Comparison of ENCODE assay signal across 20 cellular contexts in genomic region chr1:204335533-204335932, GRCh38.
"Had no signal": no experiment of that assay in that cellular context is flagged by ENCODE, and none has a peak within 500 bp of the region (broad histone marks: within the 10 kb centered on the region; RNA-seq: fewer than 3 reads in every experiment).

No MANE protein-coding gene starts in this region.

- DNase-seq: activated CD4-positive, alpha-beta T cell treated with anti-CD3 and anti-CD28 coated beads for 1 hour; activated CD4-positive, alpha-beta T cell treated with anti-CD3 and anti-CD28 coated beads, Interleukin-2, amount 50 U/mL, for 1 hour; activated CD8-positive, alpha-beta T cell treated with anti-CD3 and anti-CD28 coated beads, Interleukin-2, amount 10 ng/mL, durations not matched to agents 7 days and 5 days; activated gamma-delta T cell; activated naive CD4-positive, alpha-beta T cell treated with anti-CD3 and anti-CD28 coated beads, Interleukin-2, amount 50 U/mL, for 16 hours; activated naive CD8-positive, alpha-beta T cell treated with anti-CD3 and anti-CD28 coated beads, Interleukin-2, amount 50 U/mL, for 24 hours; anterior cingulate cortex; body of pancreas; caudate nucleus; effector memory CD8-positive, alpha-beta T cell; lower lobe of right lung; nephron progenitor cell; nucleus accumbens; stimulated activated CD4-positive, alpha-beta T cell treated with anti-CD3 and anti-CD28 coated beads, Interleukin-1b, Interleukin-23, amount 100 ng/mL, for 48 hours; substantia nigra; T-cell; tibial artery had no signal

- ATAC-seq: activated CD8-positive, alpha-beta T cell treated with anti-CD3 and anti-CD28 coated beads, Interleukin-2, amount 10 ng/mL, durations not matched to agents 7 days and 5 days; activated naive CD8-positive, alpha-beta T cell treated with anti-CD3 and anti-CD28 coated beads, Interleukin-2, amount 50 U/mL, for 24 hours; body of pancreas; effector memory CD8-positive, alpha-beta T cell; lower lobe of right lung; T-cell had no signal

- H3K9me3 ChIP-seq: body of pancreas, esophagus muscularis mucosa, lower lobe of right lung, tibial artery had no signal

- H3K9ac ChIP-seq: parathyroid adenoma had no signal

- H3K4me1 ChIP-seq: body of pancreas, lower lobe of right lung, parathyroid adenoma, tibial artery had no signal

- H3K27me3 ChIP-seq: body of pancreas had no signal

- H3K27ac ChIP-seq: body of pancreas, esophagus muscularis mucosa, lower lobe of right lung, parathyroid adenoma, skin epidermis, tibial artery had no signal

- H3K36me3 ChIP-seq: esophagus muscularis mucosa, lower lobe of right lung, tibial artery had no signal

- H3K4me3 ChIP-seq: body of pancreas, esophagus muscularis mucosa, lower lobe of right lung, skin epidermis, tibial artery had no signal
